Comparison of ENCODE assay signal across 14 cellular contexts in genomic region chr1:32647308-32648134, GRCh38. TPM values are rescaled to one million over a fixed set of nuclear protein-coding genes. Genes with fewer than 3 reads are reported as not detected.
A peak's percentile ranks its signal among the peaks of the same experiment; 100 is the strongest.
DNase-seq lines count a peak whose midpoint lies in the region; ATAC-seq and TF ChIP-seq lines count a peak whose summit lies in the region.
"Had no signal": no experiment of that assay in that cellular context is flagged by ENCODE, and none has a peak within 500 bp of the region (broad histone marks: within the 10 kb centered on the region; RNA-seq: fewer than 3 reads in every experiment).

No MANE protein-coding gene starts in this region.

- H3K9me3 Mint-ChIP-seq in CD8-positive, alpha-beta T cell, result no peaks in the 10 kb centered on the region
- H3K9me3 Mint-ChIP-seq in activated CD8-positive, alpha-beta T cell treated with anti-CD3 and anti-CD28 coated beads for 36 hours, result no peaks in the 10 kb centered on the region
- H3K9me3 Mint-ChIP-seq in naive thymus-derived CD4-positive, alpha-beta T cell, result no peaks in the 10 kb centered on the region
- H3K9me3 Mint-ChIP-seq: activated naive CD4-positive, alpha-beta T cell treated with anti-CD3 and anti-CD28 coated beads, Interleukin-2, amount 10 ng/mL, durations not matched to agents 7 days and 5 days had no signal

- H3K27ac Mint-ChIP-seq in CD8-positive, alpha-beta T cell, result peak overlapping the region; percentile 53
- H3K27ac Mint-ChIP-seq in activated CD8-positive, alpha-beta T cell treated with anti-CD3 and anti-CD28 coated beads for 36 hours, result peak overlapping the region; percentile 60
- peak overlapping the region in 6 of 9 donors; percentile 1 to 78 (median 55) for H3K27ac Mint-ChIP-seq in naive thymus-derived CD4-positive, alpha-beta T cell

- no peak overlapping the region for H3K4me3 ChIP-seq in CD8-positive, alpha-beta T cell (ENCODE audit: low read depth, low read length)
- H3K4me3 ChIP-seq in GM12865 (ENCODE audit: low read depth, low read length), result peak overlapping the region; percentile 96
- H3K4me3 ChIP-seq in naive thymus-derived CD4-positive, alpha-beta T cell (ENCODE audit: low read length), result no peak overlapping the region
- H3K4me3 ChIP-seq: colonic mucosa, tibial nerve had no signal

- POLR2A ChIA-PET in CD8-positive, alpha-beta T cell (lab: Charles Lee), result no interaction called here
- POLR2A ChIA-PET in activated CD8-positive, alpha-beta T cell treated with anti-CD3 and anti-CD28 coated beads for 36 hours (lab: Charles Lee), result interaction anchor here (0.6 kb wide), 1 partner anchor 400 kb away, joined by 3 read pairs; no protein-coding TSS in a partner anchor
- POLR2A ChIA-PET in naive thymus-derived CD4-positive, alpha-beta T cell (lab: Charles Lee), result interaction anchor here (0.6 kb wide), 1 partner anchor 18 kb away, joined by 3 read pairs; no protein-coding TSS in a partner anchor

- H3K4me1 Mint-ChIP-seq in CD8-positive, alpha-beta T cell (ENCODE audit: low read depth), result peaks cover 42% of the 10 kb centered on the region
- H3K4me1 Mint-ChIP-seq in activated CD8-positive, alpha-beta T cell treated with anti-CD3 and anti-CD28 coated beads for 36 hours (ENCODE audit: low read depth), result peaks cover 16% of the 10 kb centered on the region
- H3K4me1 Mint-ChIP-seq in naive thymus-derived CD4-positive, alpha-beta T cell, result peaks cover 11 to 57% (median 43%) of the 10 kb centered on the region in 7 donors

- H3K4me1 ChIP-seq in CD8-positive, alpha-beta T cell (ENCODE audit: insufficient read depth, low read length), result peaks cover 23% of the 10 kb centered on the region
- peaks cover 19 to 27% of the 10 kb centered on the region in 2 donors for H3K4me1 ChIP-seq in naive thymus-derived CD4-positive, alpha-beta T cell (ENCODE audit: control insufficient read depth in 2 of 2, insufficient read depth in 2 of 2, low read length in 2 of 2)
- H3K4me1 ChIP-seq: Caco-2 had no signal

- ATAC-seq in CD8-positive, alpha-beta T cell, result no peak
- ATAC-seq in activated CD8-positive, alpha-beta T cell treated with anti-CD3 and anti-CD28 coated beads for 36 hours, result no peak
- no peak for ATAC-seq in naive thymus-derived CD4-positive, alpha-beta T cell
- no peak for ATAC-seq in HG03565 (IDR thresholded peaks at IDR 0.05; ENCODE audit: unreplicated experiment)
- no peak for ATAC-seq in HG02610 (IDR thresholded peaks at IDR 0.05; ENCODE audit: unreplicated experiment)
- ATAC-seq in GM18498 (IDR thresholded peaks at IDR 0.05; ENCODE audit: unreplicated experiment), result no peak
- ATAC-seq in HG03521 (IDR thresholded peaks at IDR 0.05; ENCODE audit: unreplicated experiment), result no peak

- intact Hi-C loops in CD8-positive, alpha-beta T cell (cut with DNase I, micrococcal nuclease), result loop anchor here in 1 of 2 experiments (2.0 kb wide), 1 partner anchor 701 kb away; no protein-coding TSS in a partner anchor
- intact Hi-C loops in activated CD8-positive, alpha-beta T cell treated with anti-CD3 and anti-CD28 coated beads for 36 hours (cut with micrococcal nuclease), result no loop called here
- intact Hi-C loops in naive thymus-derived CD4-positive, alpha-beta T cell (cut with micrococcal nuclease), result no loop called here

- CTCF ChIA-PET in CD8-positive, alpha-beta T cell (lab: Charles Lee), result interaction anchor here (1.0 kb wide), 1 partner anchor 127 kb away, joined by 3 read pairs; no protein-coding TSS in a partner anchor
- CTCF ChIA-PET in activated CD8-positive, alpha-beta T cell treated with anti-CD3 and anti-CD28 coated beads for 36 hours (lab: Charles Lee), result no interaction called here
- CTCF ChIA-PET in naive thymus-derived CD4-positive, alpha-beta T cell (lab: Charles Lee), result no interaction called here

- H3K9me3 ChIP-seq in CD8-positive, alpha-beta T cell (ENCODE audit: low read length), result no peaks in the 10 kb centered on the region
- no peaks in the 10 kb centered on the region for H3K9me3 ChIP-seq in naive thymus-derived CD4-positive, alpha-beta T cell (ENCODE audit: control insufficient read depth in 2 of 3, low read length in 3 of 3)
- H3K9me3 ChIP-seq: Caco-2, colonic mucosa, tibial nerve had no signal

- no peak overlapping the region for H3K4me3 Mint-ChIP-seq in CD8-positive, alpha-beta T cell
- peak overlapping the region; percentile 99 for H3K4me3 Mint-ChIP-seq in activated CD8-positive, alpha-beta T cell treated with anti-CD3 and anti-CD28 coated beads for 36 hours
- peak overlapping the region in 9 of 10 donors; percentile 39 to 99 (median 74) for H3K4me3 Mint-ChIP-seq in naive thymus-derived CD4-positive, alpha-beta T cell

- no peak overlapping the region for H3K27ac ChIP-seq in CD8-positive, alpha-beta T cell (ENCODE audit: low read depth, low read length)
- no peak overlapping the region for H3K27ac ChIP-seq in naive thymus-derived CD4-positive, alpha-beta T cell (ENCODE audit: low read depth, low read length)
- H3K27ac ChIP-seq: colonic mucosa, tibial nerve had no signal

- DNase-seq in CD8-positive, alpha-beta T cell, result no peak
- DNase-seq in GM12865 (ENCODE audit: low read depth), result peak; percentile 32
- peak; percentile 45 for DNase-seq in activated CD8-positive, alpha-beta T cell treated with anti-CD3 and anti-CD28 coated beads for 36 hours
- DNase-seq in naive thymus-derived CD4-positive, alpha-beta T cell, result no peak
- DNase-seq: activated naive CD4-positive, alpha-beta T cell treated with anti-CD3 and anti-CD28 coated beads, Interleukin-2, amount 10 ng/mL, durations not matched to agents 7 days and 5 days; Caco-2; colonic mucosa; midbrain; retina had no signal

- no peak for TF ChIP-seq CTCF in CD8-positive, alpha-beta T cell (IDR thresholded peaks at IDR 0.05)
- TF ChIP-seq CTCF in GM12865 (IDR thresholded peaks at IDR 0.05; ENCODE audit: insufficient read depth, low read depth, low read length, missing control alignments), result no peak
- TF ChIP-seq CTCF in activated CD8-positive, alpha-beta T cell treated with anti-CD3 and anti-CD28 coated beads for 36 hours (IDR thresholded peaks at IDR 0.05), result no peak

- H3K36me3 Mint-ChIP-seq in CD8-positive, alpha-beta T cell, result peaks cover 41% of the 10 kb centered on the region
- peaks cover 31% of the 10 kb centered on the region for H3K36me3 Mint-ChIP-seq in activated CD8-positive, alpha-beta T cell treated with anti-CD3 and anti-CD28 coated beads for 36 hours (ENCODE audit: low read depth)
- peaks cover 0 to 18% (median 3%) of the 10 kb centered on the region in 5 donors for H3K36me3 Mint-ChIP-seq in naive thymus-derived CD4-positive, alpha-beta T cell

- H3K27me3 Mint-ChIP-seq in CD8-positive, alpha-beta T cell (ENCODE audit: low read depth), result no peaks in the 10 kb centered on the region
- no peaks in the 10 kb centered on the region for H3K27me3 Mint-ChIP-seq in activated CD8-positive, alpha-beta T cell treated with anti-CD3 and anti-CD28 coated beads for 36 hours
- H3K27me3 Mint-ChIP-seq in naive thymus-derived CD4-positive, alpha-beta T cell, result peaks cover 0 to 2% (median 0%) of the 10 kb centered on the region in 5 donors
- H3K27me3 Mint-ChIP-seq: activated naive CD4-positive, alpha-beta T cell treated with anti-CD3 and anti-CD28 coated beads, Interleukin-2, amount 10 ng/mL, durations not matched to agents 7 days and 5 days had no signal

- no peaks in the 10 kb centered on the region for H3K36me3 ChIP-seq in CD8-positive, alpha-beta T cell (ENCODE audit: insufficient read depth, low read length)
- H3K36me3 ChIP-seq in naive thymus-derived CD4-positive, alpha-beta T cell (ENCODE audit: control insufficient read depth in 2 of 3, insufficient read depth in 3 of 3, low read length in 3 of 3), result peaks cover 0 to 5% (median 1%) of the 10 kb centered on the region in 3 experiments
- H3K36me3 ChIP-seq: colonic mucosa had no signal

- no peaks in the 10 kb centered on the region for H3K27me3 ChIP-seq in CD8-positive, alpha-beta T cell (ENCODE audit: insufficient read depth, low read length)
- H3K27me3 ChIP-seq in naive thymus-derived CD4-positive, alpha-beta T cell (ENCODE audit: control insufficient read depth in 2 of 2, insufficient read depth in 2 of 2, low read length in 2 of 2), result no peaks in the 10 kb centered on the region
- H3K27me3 ChIP-seq: colonic mucosa, tibial nerve had no signal

RNA-seq across cellular contexts. Expression of gene ZBTB8OS, which starts 2.8 kb away (rescaled TPM):
- total RNA-seq in CD8-positive, alpha-beta T cell, result 10 to 100 TPM; 25.9 to 26.8 TPM
- 10 to 100 TPM; 53.4 to 57.6 TPM for total RNA-seq in activated CD8-positive, alpha-beta T cell treated with anti-CD3 and anti-CD28 coated beads for 36 hours
- 10 to 100 TPM; 35.5 to 58.8 (median 47.4) TPM for total RNA-seq in naive thymus-derived CD4-positive, alpha-beta T cell
- polyA plus RNA-seq in naive thymus-derived CD4-positive, alpha-beta T cell, result 10 to 100 TPM; 49.8 to 65.9 TPM

RNA-seq across cellular contexts. Expression of gene RBBP4, which starts 3.5 kb away (rescaled TPM):
- total RNA-seq in CD8-positive, alpha-beta T cell, result 100 to 1,000 TPM; 109 to 121 TPM
- 100 to 1,000 TPM; 308 to 318 TPM for total RNA-seq in activated CD8-positive, alpha-beta T cell treated with anti-CD3 and anti-CD28 coated beads for 36 hours
- 100 to 1,000 TPM; 130 to 280 (median 162) TPM for total RNA-seq in naive thymus-derived CD4-positive, alpha-beta T cell
- polyA plus RNA-seq in naive thymus-derived CD4-positive, alpha-beta T cell, result 100 to 1,000 TPM; 246 to 251 TPM

RNA-seq across cellular contexts. Expression of gene SYNC, which starts 55.0 kb away (rescaled TPM):
- total RNA-seq in CD8-positive, alpha-beta T cell, result not detected
- not detected for total RNA-seq in activated CD8-positive, alpha-beta T cell treated with anti-CD3 and anti-CD28 coated beads for 36 hours
- not detected for total RNA-seq in naive thymus-derived CD4-positive, alpha-beta T cell
- not detected for polyA plus RNA-seq in naive thymus-derived CD4-positive, alpha-beta T cell

Comparison
In these comparisons a context has a peak if more than half of its experiments do, and no peak if none do; other contexts are left out.
1. DNase-seq: peak in GM12865 (single experiment) and activated CD8-positive, alpha-beta T cell treated with anti-CD3 and anti-CD28 coated beads for 36 hours (single experiment); none in CD8-positive, alpha-beta T cell (0 of 7) and naive thymus-derived CD4-positive, alpha-beta T cell (0 of 9).
2. Peak in every context shown above with its lines, with median percentiles within 50 percentile points of each other: H3K27ac Mint-ChIP-seq.